8 cellular contexts compared by ENCODE assay signal in genomic region chr16:84617631-84618427, GRCh38. TPM values are rescaled to one million over a fixed set of nuclear protein-coding genes. Genes with fewer than 3 reads are reported as not detected.
DNase-seq lines count a peak whose midpoint lies in the region; ATAC-seq and FAIRE-seq lines count a peak whose summit lies in the region.

A gene with protein sequence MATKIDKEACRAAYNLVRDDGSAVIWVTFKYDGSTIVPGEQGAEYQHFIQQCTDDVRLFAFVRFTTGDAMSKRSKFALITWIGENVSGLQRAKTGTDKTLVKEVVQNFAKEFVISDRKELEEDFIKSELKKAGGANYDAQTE (minus strand): TSS chr16:84618078. CDS start chr16:84617914, 164 bp downstream.

- DNase-seq in COLO668 (lab: John Stamatoyannopoulos, UW; ENCODE audit: unreplicated experiment) (peak; percentile 96), HTR-8/SVneo (ENCODE audit: insufficient read length, low spot score) (peak; percentile 93), NOMO-1 treated with dmso at 0.1 percent for 144 hours (lab: John Stamatoyannopoulos, UW; ENCODE audit: unreplicated experiment) (peak; percentile 93), mesenteric fat pad (ENCODE audit: low spot score) (peak; percentile 98)
- peak; percentile 86 to 92 (median 89) for DNase-seq in activated CD8-positive, alpha-beta memory T cell treated with anti-CD3 and anti-CD28 coated beads for 48 hours (ENCODE audit: low read depth in 2 of 3, low spot score in 2 of 3)
- DNase-seq in stimulated activated CD8-positive, alpha-beta memory T cell treated with anti-CD3 and anti-CD28 coated beads, Interleukin-15, amount 100 ng/mL, for 1 hour (ENCODE audit: low read depth) = peak; percentile 87

- H3K27me3 ChIP-seq in endocrine pancreas (ENCODE audit: control insufficient read depth, insufficient read depth, low read length) = no peaks in the 10 kb centered on the region

- no peaks in the 10 kb centered on the region for H3K36me3 ChIP-seq in endocrine pancreas (ENCODE audit: control insufficient read depth, insufficient read depth, low read length)

- no peaks in the 10 kb centered on the region for H3K9me3 ChIP-seq in endocrine pancreas (ENCODE audit: control insufficient read depth, low read length)

- no peaks in the 10 kb centered on the region for H3K4me1 ChIP-seq in endocrine pancreas (ENCODE audit: control insufficient read depth, insufficient read depth, low read length)

- H3K9ac ChIP-seq in endocrine pancreas (ENCODE audit: control insufficient read depth, insufficient read depth, low read length) = peak within 1 kb of the TSS; percentile 54

- peak within 1 kb of the TSS; percentile 45 for H3K4me3 ChIP-seq in endocrine pancreas (ENCODE audit: control insufficient read depth, insufficient read depth, low read length)

- FAIRE-seq in HTR-8/SVneo (lab: Jason Lieb, UNC) = peak; percentile 16

- peak; percentile 74 for ATAC-seq in GM21360 (IDR thresholded peaks at IDR 0.05; ENCODE audit: unreplicated experiment)

RNA-seq across cellular contexts. Expression of the gene that starts here (rescaled TPM):
- 164 TPM for total RNA-seq in mesenteric fat pad

Comparison
In these comparisons a context has a peak if more than half of its experiments do, and no peak if none do; other contexts are left out.
1. Peak in every context shown above with its lines: DNase-seq, ATAC-seq and H3K4me3 ChIP-seq.